ENCODE assay signal across 35 cellular contexts in the genomic region with DNA sequence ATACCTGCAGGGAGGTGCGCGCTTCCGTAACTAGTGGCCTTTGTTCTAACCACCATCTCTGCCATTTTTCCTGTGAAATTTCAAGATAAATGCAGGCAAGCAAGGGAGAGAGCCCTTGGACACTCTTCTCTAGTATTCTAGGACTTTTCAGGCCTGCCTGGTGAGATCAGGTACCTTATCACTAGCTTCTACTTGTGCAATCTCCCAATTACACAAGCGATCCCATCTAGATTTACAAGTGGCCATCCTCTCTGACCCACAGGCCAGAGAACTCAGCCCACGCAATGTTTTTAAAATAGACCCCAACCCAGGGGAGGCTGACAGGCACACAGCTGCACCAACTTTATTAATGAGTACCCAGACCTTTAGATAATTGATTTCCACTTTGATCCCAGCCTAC.
"Had no signal": no experiment of that assay in that cellular context is flagged by ENCODE, and none has a peak within 500 bp of the region (broad histone marks: within the 10 kb centered on the region; RNA-seq: fewer than 3 reads in every experiment).

No MANE protein-coding gene starts in this region.

- H3K4me2 ChIP-seq: KMS-11 had no signal

- H3K27me3 ChIP-seq: MG63 had no signal

- DNase-seq: Karpas-422, Kasumi-1, KBM-7, KG1, MG63, MM.1S, MV-4-11, NCI-H1048, NCI-H1092, NCI-H1092 treated with DMSO at 0.1 percent for 48 hours, NCI-H1105, NCI-H1105 treated with DMSO at 0.1 percent for 48 hours, NCI-H1417, NCI-H1417 treated with DMSO at 0.1 percent for 48 hours, NCI-H1436, NCI-H1436 treated with DMSO at 0.1 percent for 48 hours, NCI-H146, NCI-H1694, NCI-H1694 treated with DMSO at 0.1 percent for 48 hours, NCI-H187, NCI-H187 treated with DMSO at 0.1 percent for 48 hours, NCI-H1930, NCI-H2029, NCI-H2029 treated with DMSO at 0.1 percent for 48 hours, NCI-H2081, NCI-H2081 treated with DMSO at 0.1 percent for 48 hours, NCI-H2107, NCI-H2171, NCI-H2171 treated with DMSO at 0.1 percent for 48 hours, NCI-H2227 treated with DMSO at 0.1 percent for 48 hours, NCI-H345, NCI-H446, NCI-H446 treated with DMSO at 0.1 percent for 48 hours, NCI-H510A had no signal

- H3K36me3 ChIP-seq: MG63 had no signal

- H3K4me3 ChIP-seq: MG63 had no signal

- H3K9ac ChIP-seq: KMS-11 had no signal

- H3K27ac ChIP-seq: KMS-11 had no signal
